ENCODE assay signal across 18 cellular contexts in genomic region chr4:14478504-14478903, GRCh38.
"Had no signal": no experiment of that assay in that cellular context is flagged by ENCODE, and none has a peak within 500 bp of the region (broad histone marks: within the 10 kb centered on the region; RNA-seq: fewer than 3 reads in every experiment).

No MANE protein-coding gene starts in this region.

- H3K4me1 Mint-ChIP-seq: natural killer cell; neural crest cell; stimulated activated memory B cell treated with anti-CD40 and anti-IgM and Interleukin-4, amounts not matched to agents 10 μg/mL and 1 μg/mL and 100 μg/mL, for 72 hours had no signal

- H3K27ac ChIP-seq: foreskin keratinocyte, spleen, tibial artery, upper lobe of right lung, vagina had no signal

- H3K9me3 ChIP-seq: mucosa of descending colon, spleen, tibial artery, upper lobe of right lung, vagina had no signal

- H3K36me3 ChIP-seq: spleen, tibial artery, upper lobe of right lung, vagina had no signal

- H3K27ac Mint-ChIP-seq: natural killer cell; stimulated activated memory B cell treated with anti-CD40 and anti-IgM and Interleukin-4, amounts not matched to agents 10 μg/mL and 1 μg/mL and 100 μg/mL, for 72 hours; stimulated activated naive CD8-positive, alpha-beta T cell treated with anti-CD3 and anti-CD28 coated beads, Interleukin-15, Interleukin-2, amounts not matched to agents 100 ng/mL and 50 ng/mL, for 24 hours had no signal

- ATAC-seq: foreskin keratinocyte; mucosa of descending colon; natural killer cell; sciatic nerve; stimulated activated memory B cell treated with anti-CD40 and anti-IgM and Interleukin-4, amounts not matched to agents 10 μg/mL and 1 μg/mL and 100 μg/mL, for 72 hours; upper lobe of right lung had no signal

- H3K9me3 Mint-ChIP-seq: stimulated activated naive CD8-positive, alpha-beta T cell treated with anti-CD3 and anti-CD28 coated beads, Interleukin-15, Interleukin-2, amounts not matched to agents 100 ng/mL and 50 ng/mL, for 24 hours had no signal

- H3K4me3 Mint-ChIP-seq: natural killer cell; neural crest cell; stimulated activated memory B cell treated with anti-CD40 and anti-IgM and Interleukin-4, amounts not matched to agents 10 μg/mL and 1 μg/mL and 100 μg/mL, for 72 hours; stimulated activated naive CD8-positive, alpha-beta T cell treated with anti-CD3 and anti-CD28 coated beads, Interleukin-15, Interleukin-2, amounts not matched to agents 100 ng/mL and 50 ng/mL, for 24 hours had no signal

- DNase-seq: dermis blood vessel endothelial cell; erythroblast; foreskin keratinocyte; kidney glomerular epithelial cell; mammary epithelial cell; mucosa of descending colon; natural killer cell; spleen; stimulated activated CD4-positive, alpha-beta T cell treated with anti-CD3 and anti-CD28 coated beads, Interleukin-15, amount 100 ng/mL, for 24 hours; stimulated activated CD4-positive, alpha-beta T cell treated with anti-CD3 and anti-CD28 coated beads, Interleukin-1b, Interleukin-23, amount 100 ng/mL, for 48 hours; stimulated activated CD4-positive, alpha-beta T cell treated with anti-CD3 and anti-CD28 coated beads, Interleukin-4, amount 100 ng/mL, for 24 hours; tibial artery; upper lobe of right lung had no signal

- H3K4me3 ChIP-seq: mucosa of descending colon, spleen, tibial artery, upper lobe of right lung, vagina had no signal

- H3K27me3 ChIP-seq: foreskin keratinocyte, spleen, tibial artery, upper lobe of right lung, vagina had no signal

- H3K36me3 Mint-ChIP-seq: stimulated activated memory B cell treated with anti-CD40 and anti-IgM and Interleukin-4, amounts not matched to agents 10 μg/mL and 1 μg/mL and 100 μg/mL, for 72 hours had no signal

- H3K4me1 ChIP-seq: foreskin keratinocyte, spleen, tibial artery, upper lobe of right lung, vagina had no signal
